ENCODE assay signal across 8 cellular contexts in genomic region chr12:6700646-6701051, GRCh38. TPM values are rescaled to one million over a fixed set of nuclear protein-coding genes. Genes with fewer than 3 reads are reported as not detected.
DNase-seq lines count a peak whose midpoint lies in the region; ATAC-seq and TF ChIP-seq lines count a peak whose summit lies in the region.

TSS of gene PIANP (minus strand) at chr12:6700815. CDS start at chr12:6698061, 2,754 bp downstream.

- ATAC-seq in GM21825 (IDR thresholded peaks at IDR 0.05; ENCODE audit: unreplicated experiment): no peak

- H3K4me1 Mint-ChIP-seq in MCF 10A (ENCODE audit: insufficient read depth, unreplicated experiment): peaks cover 8% of the 10 kb centered on the region

- peak within 1 kb of the TSS; percentile 57 for H3K4me3 Mint-ChIP-seq in MCF 10A (ENCODE audit: unreplicated experiment)

- intact Hi-C loops in MCF 10A (cut with micrococcal nuclease): no loop called here

- no peak for TF ChIP-seq CTCF in MCF 10A (IDR thresholded peaks at IDR 0.05; ENCODE audit: unreplicated experiment)

- POLR2A ChIA-PET in MCF 10A (lab: Yijun Ruan, JAX): no interaction called here

- peaks cover 74% of the 10 kb centered on the region for H3K27me3 Mint-ChIP-seq in MCF 10A (ENCODE audit: insufficient read depth, unreplicated experiment)

- no peaks in the 10 kb centered on the region for H3K9me3 Mint-ChIP-seq in MCF 10A (ENCODE audit: unreplicated experiment)

- BruUV-seq in MCF 10A (replicated peaks; lab: Mats Ljungman, UMichigan): no TSS peak

- peak within 1 kb of the TSS; percentile 62 for H3K4me3 ChIP-seq in HAP-1

- no peaks in the 10 kb centered on the region for H3K9me3 ChIP-seq in HAP-1

- no peaks in the 10 kb centered on the region for H3K36me3 ChIP-seq in HAP-1 (replicated peaks)

- CTCF ChIA-PET in MCF 10A (lab: Yijun Ruan, JAX): no interaction called here

- H3K27me3 ChIP-seq in HAP-1 (ENCODE audit: low read depth): no peaks in the 10 kb centered on the region

- peaks cover 7% of the 10 kb centered on the region; the same call in 1 of the 2 replicates for H3K4me1 ChIP-seq in HAP-1

- no peaks in the 10 kb centered on the region for H3K36me3 Mint-ChIP-seq in MCF 10A (ENCODE audit: insufficient read depth, unreplicated experiment)

- H3K27ac Mint-ChIP-seq in MCF 10A (ENCODE audit: low read depth, unreplicated experiment): no peak within 1 kb of the TSS

- in situ Hi-C loops in HAP-1 (cut with MboI; ENCODE audit: low sequenced_read_pairs): no loop called here

- peak in 1 of 2 experiments; percentile 74 for DNase-seq in HAP-1 (ENCODE audit: low spot score in 2 of 2)
- peak; percentile 12 for DNase-seq in T1000 (lab: John Stamatoyannopoulos, UW)
- no peak for DNase-seq in MCF 10A (ENCODE audit: unreplicated experiment)
- DNase-seq in islet precursor cell: peak; percentile 77
- DNase-seq in stimulated activated CD4-positive, alpha-beta T cell treated with anti-CD3 and anti-CD28 coated beads, Interleukin-2, amount 100 ng/mL, for 24 hours: peak; percentile 53 to 62
- no peak for DNase-seq in H4 (ENCODE audit: low spot score)
- no peak for DNase-seq in dedifferentiated amniotic fluid mesenchymal stem cell (ENCODE audit: extremely low spot score)

RNA-seq across cellular contexts. Expression of gene PIANP, which starts in this region (rescaled TPM):
- total RNA-seq in MCF 10A (2022): not detected in 2 replicates
- not detected in 2 replicates for total RNA-seq in H4 (2014; rRNA removed; shearing (Covaris generic))

Comparison
In these comparisons a context has a peak if more than half of its experiments do, and no peak if none do; other contexts are left out.
1. DNase-seq: peak in T1000 (single experiment), islet precursor cell (single experiment) and stimulated activated CD4-positive, alpha-beta T cell treated with anti-CD3 and anti-CD28 coated beads, Interleukin-2, amount 100 ng/mL, for 24 hours (2 of 2); none in MCF 10A (single experiment), H4 (single experiment) and dedifferentiated amniotic fluid mesenchymal stem cell (single experiment).